8 cellular contexts compared by ENCODE assay signal in genomic region chr3:9791790-9792404, GRCh38. TPM values are rescaled to one million over a fixed set of nuclear protein-coding genes. Genes with fewer than 3 reads are reported as not detected.
DNase-seq lines count a peak whose midpoint lies in the region; ATAC-seq and TF ChIP-seq lines count a peak whose summit lies in the region.

No MANE protein-coding gene starts in this region.

- H3K4me3 Mint-ChIP-seq in activated CD8-positive, alpha-beta memory T cell treated with anti-CD3 and anti-CD28 coated beads, Interleukin-2, amount 10 ng/mL, durations not matched to agents 7 days and 5 days, result peak overlapping the region; percentile 97

- H3K27me3 ChIP-seq in ascending aorta (no peaks in the 10 kb centered on the region), tibial nerve (no peaks in the 10 kb centered on the region)

- no peak for TF ChIP-seq EP300 in tibial nerve (IDR thresholded peaks at IDR 0.05)

- TF ChIP-seq CTCF in ascending aorta (IDR thresholded peaks at IDR 0.05) (no peak), lower leg skin (IDR thresholded peaks at IDR 0.05) (no peak), tibial nerve (IDR thresholded peaks at IDR 0.05) (no peak)

- no peak for ATAC-seq in activated CD8-positive, alpha-beta memory T cell treated with anti-CD3 and anti-CD28 coated beads, Interleukin-2, amount 10 ng/mL, durations not matched to agents 7 days and 5 days
- no peak for ATAC-seq in GM18909 (IDR thresholded peaks at IDR 0.05; ENCODE audit: poor library complexity, unreplicated experiment)

- H3K9me3 Mint-ChIP-seq in activated CD8-positive, alpha-beta memory T cell treated with anti-CD3 and anti-CD28 coated beads, Interleukin-2, amount 10 ng/mL, durations not matched to agents 7 days and 5 days (ENCODE audit: low read depth), result no peaks in the 10 kb centered on the region

- H3K4me3 ChIP-seq in ascending aorta (peak overlapping the region; percentile 75 to 84), lower leg skin (ENCODE audit: low read depth, poor library complexity, severe bottlenecking) (peak overlapping the region; percentile 99), tibial nerve (peak overlapping the region; percentile 90 to 99 (median 98))

- CTCF ChIA-PET in activated CD8-positive, alpha-beta memory T cell treated with anti-CD3 and anti-CD28 coated beads, Interleukin-2, amount 10 ng/mL, durations not matched to agents 7 days and 5 days (lab: Charles Lee), result interaction anchor here (1.0 to 3.1 kb wide), 8 partner anchors 10 to 530 kb away, joined by 4 to 24 read pairs (median 8); partner anchors contain the start of genes BRPF1, OGG1, SEC13 and TTLL3

- DNase-seq in activated CD8-positive, alpha-beta memory T cell treated with anti-CD3 and anti-CD28 coated beads, Interleukin-2, amount 10 ng/mL, durations not matched to agents 7 days and 5 days, result no peak
- DNase-seq in activated CD8-positive, alpha-beta memory T cell treated with anti-CD3 and anti-CD28 coated beads for 24 hours, result no peak
- DNase-seq in ascending aorta (ENCODE audit: low spot score in 2 of 2) (no peak), lower leg skin (ENCODE audit: low spot score in 2 of 2) (no peak), tibial nerve (ENCODE audit: low spot score in 2 of 2) (no peak), SHP77 (lab: John Stamatoyannopoulos, UW) (no peak), NCI-H1694 (lab: John Stamatoyannopoulos, UW) (no peak)

- WGBS in lower leg skin, 2 donors, result 16 to 29% methylated on average over 7 to 14 of the region's 14 CpGs
- 14 to 20% methylated on average over 10 to 14 of the region's 14 CpGs for WGBS in tibial nerve, 2 donors

- peaks cover 51% of the 10 kb centered on the region for H3K4me1 Mint-ChIP-seq in activated CD8-positive, alpha-beta memory T cell treated with anti-CD3 and anti-CD28 coated beads, Interleukin-2, amount 10 ng/mL, durations not matched to agents 7 days and 5 days

- H3K27ac Mint-ChIP-seq in activated CD8-positive, alpha-beta memory T cell treated with anti-CD3 and anti-CD28 coated beads, Interleukin-2, amount 10 ng/mL, durations not matched to agents 7 days and 5 days, result peak overlapping the region; percentile 100

- H3K4me1 ChIP-seq in ascending aorta (peaks cover 6 to 22% of the 10 kb centered on the region in 2 donors), tibial nerve (peaks cover 0 to 51% (median 28%) of the 10 kb centered on the region in 4 donors)

- H3K9me3 ChIP-seq in ascending aorta, result no peaks in the 10 kb centered on the region
- no peaks in the 10 kb centered on the region for H3K9me3 ChIP-seq in tibial nerve

- no peak for TF ChIP-seq POLR2A in lower leg skin (IDR thresholded peaks at IDR 0.05)
- no peak for TF ChIP-seq POLR2A in tibial nerve (IDR thresholded peaks at IDR 0.05)

- H3K36me3 Mint-ChIP-seq in activated CD8-positive, alpha-beta memory T cell treated with anti-CD3 and anti-CD28 coated beads, Interleukin-2, amount 10 ng/mL, durations not matched to agents 7 days and 5 days, result peaks cover 47% of the 10 kb centered on the region

- H3K36me3 ChIP-seq in ascending aorta, result peaks cover 16 to 25% of the 10 kb centered on the region in 2 donors
- peaks cover 0 to 61% (median 0%) of the 10 kb centered on the region in 3 donors for H3K36me3 ChIP-seq in tibial nerve

- peak overlapping the region; percentile 95 to 98 for H3K27ac ChIP-seq in ascending aorta
- peak overlapping the region; percentile 90 to 99 (median 98) for H3K27ac ChIP-seq in tibial nerve

- intact Hi-C loops in ascending aorta (cut with DNase I), result loop anchor here (1.0 to 5.0 kb wide), 10 partner anchors 18 to 350 kb away; partner anchors contain the start of genes BRPF1, CRELD1, IL17RC and RPUSD3
- intact Hi-C loops in lower leg skin (cut with DNase I; ENCODE audit: low total_unique reads), result no loop called here

- H3K27me3 Mint-ChIP-seq in activated CD8-positive, alpha-beta memory T cell treated with anti-CD3 and anti-CD28 coated beads, Interleukin-2, amount 10 ng/mL, durations not matched to agents 7 days and 5 days, result no peaks in the 10 kb centered on the region

RNA-seq across cellular contexts. Expression of gene TADA3, which starts 0.4 kb away (rescaled TPM):
- 10 to 100 TPM; 89.8 to 90.6 TPM for total RNA-seq in activated CD8-positive, alpha-beta memory T cell treated with anti-CD3 and anti-CD28 coated beads, Interleukin-2, amount 10 ng/mL, durations not matched to agents 7 days and 5 days
- 106 TPM for total RNA-seq in ascending aorta
- 10 to 100 TPM; 42.1 to 53.2 (median 47.0) TPM for total RNA-seq in lower leg skin
- 10 to 100 TPM; 56.1 to 69.0 (median 65.4) TPM for total RNA-seq in tibial nerve

RNA-seq across cellular contexts. Expression of gene ARPC4, which starts 1.0 kb away (rescaled TPM):
- 100 to 1,000 TPM; 274 to 300 TPM for total RNA-seq in activated CD8-positive, alpha-beta memory T cell treated with anti-CD3 and anti-CD28 coated beads, Interleukin-2, amount 10 ng/mL, durations not matched to agents 7 days and 5 days
- 160 TPM for total RNA-seq in ascending aorta
- 100 to 1,000 TPM in 3 of 4 donors, 10 to 100 TPM in 1; 89.6 to 151 (median 107) TPM for total RNA-seq in lower leg skin
- 100 to 1,000 TPM in 2 of 4 donors, 10 to 100 TPM in 2; 96.3 to 169 (median 125) TPM for total RNA-seq in tibial nerve

RNA-seq across cellular contexts. Expression of gene TTLL3, which starts 18.2 kb away (rescaled TPM):
- 10 to 100 TPM; 40.4 to 77.5 TPM for total RNA-seq in activated CD8-positive, alpha-beta memory T cell treated with anti-CD3 and anti-CD28 coated beads, Interleukin-2, amount 10 ng/mL, durations not matched to agents 7 days and 5 days
- total RNA-seq in ascending aorta (47.0 TPM), lower leg skin (10 to 100 TPM; 34.9 to 93.9 (median 54.3) TPM), tibial nerve (100 to 1,000 TPM in 3 of 4 donors, 10 to 100 TPM in 1; 58.2 to 173 (median 120) TPM)

RNA-seq across cellular contexts. Expression of gene CAMK1, which starts 22.1 kb away (rescaled TPM):
- total RNA-seq in activated CD8-positive, alpha-beta memory T cell treated with anti-CD3 and anti-CD28 coated beads, Interleukin-2, amount 10 ng/mL, durations not matched to agents 7 days and 5 days, result 10 to 100 TPM; 31.7 to 57.7 TPM
- 82.9 TPM for total RNA-seq in ascending aorta
- total RNA-seq in lower leg skin, result 10 to 100 TPM in 1 of 4 donors, 1 to 10 TPM in 3; 3.1 to 10.1 (median 9.4) TPM
- 10 to 100 TPM; 60.3 to 94.8 (median 72.2) TPM for total RNA-seq in tibial nerve

RNA-seq across cellular contexts. Expression of gene OGG1, which starts 42.1 kb away (rescaled TPM):
- 10 to 100 TPM; 32.1 to 34.5 TPM for total RNA-seq in activated CD8-positive, alpha-beta memory T cell treated with anti-CD3 and anti-CD28 coated beads, Interleukin-2, amount 10 ng/mL, durations not matched to agents 7 days and 5 days
- 36.0 TPM for total RNA-seq in ascending aorta
- total RNA-seq in lower leg skin, result 10 to 100 TPM in 3 of 4 donors, 1 to 10 TPM in 1; 7.9 to 27.2 (median 17.4) TPM
- 10 to 100 TPM; 26.8 to 54.9 (median 40.6) TPM for total RNA-seq in tibial nerve
